1 cellular context compared by ENCODE assay signal in the genomic region with DNA sequence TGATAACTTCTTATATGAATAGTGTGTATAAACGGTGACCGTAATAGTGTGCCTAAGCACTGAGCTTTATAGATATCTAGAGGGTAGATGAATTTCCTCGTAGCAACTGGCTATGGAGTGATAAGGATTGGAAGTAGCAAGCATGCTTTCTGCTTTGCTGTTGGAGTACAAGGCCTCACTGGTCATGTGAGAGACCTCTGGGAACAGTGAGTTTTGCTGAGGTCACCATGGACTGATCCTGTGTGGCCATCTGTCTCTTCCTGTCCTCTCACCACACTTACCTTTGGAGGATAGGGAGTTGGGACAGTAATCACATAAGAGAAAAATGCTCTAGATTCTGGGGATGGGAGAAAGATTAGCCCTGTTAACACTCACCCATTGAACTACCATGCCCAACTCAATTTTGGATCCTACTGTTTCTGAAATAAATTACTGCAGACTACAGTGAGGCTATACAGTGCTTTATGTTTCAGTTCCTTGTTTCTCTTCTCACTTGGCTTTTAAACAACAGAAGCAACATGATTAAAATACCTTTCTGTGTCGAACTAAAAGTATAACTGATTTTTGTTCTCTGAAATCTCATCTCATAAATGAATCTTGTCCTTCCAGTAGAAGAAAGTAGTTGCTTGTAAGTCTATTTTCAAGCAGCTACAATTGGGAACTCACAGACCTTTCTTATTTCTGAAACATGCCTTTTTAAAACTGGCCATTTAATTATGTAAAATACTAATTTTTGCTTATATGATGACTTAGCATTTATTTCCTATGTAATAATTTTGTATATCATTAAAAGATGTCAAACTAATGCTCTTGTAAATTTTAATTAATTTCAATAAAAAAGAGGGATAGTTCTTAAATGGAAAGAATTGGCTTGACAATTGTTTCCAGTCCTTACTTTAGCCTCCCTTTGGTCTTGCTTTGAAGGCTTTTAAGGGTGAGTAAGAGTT.
TF ChIP-seq lines count a peak whose summit lies in the region.

No MANE protein-coding gene starts in this region.

TF ChIP-seq in WTC11, 78 proteins besides CTCF, POLR2A, EP300 and RAD21 (continued from another document):
- TF ChIP-seq, protein P1, sequence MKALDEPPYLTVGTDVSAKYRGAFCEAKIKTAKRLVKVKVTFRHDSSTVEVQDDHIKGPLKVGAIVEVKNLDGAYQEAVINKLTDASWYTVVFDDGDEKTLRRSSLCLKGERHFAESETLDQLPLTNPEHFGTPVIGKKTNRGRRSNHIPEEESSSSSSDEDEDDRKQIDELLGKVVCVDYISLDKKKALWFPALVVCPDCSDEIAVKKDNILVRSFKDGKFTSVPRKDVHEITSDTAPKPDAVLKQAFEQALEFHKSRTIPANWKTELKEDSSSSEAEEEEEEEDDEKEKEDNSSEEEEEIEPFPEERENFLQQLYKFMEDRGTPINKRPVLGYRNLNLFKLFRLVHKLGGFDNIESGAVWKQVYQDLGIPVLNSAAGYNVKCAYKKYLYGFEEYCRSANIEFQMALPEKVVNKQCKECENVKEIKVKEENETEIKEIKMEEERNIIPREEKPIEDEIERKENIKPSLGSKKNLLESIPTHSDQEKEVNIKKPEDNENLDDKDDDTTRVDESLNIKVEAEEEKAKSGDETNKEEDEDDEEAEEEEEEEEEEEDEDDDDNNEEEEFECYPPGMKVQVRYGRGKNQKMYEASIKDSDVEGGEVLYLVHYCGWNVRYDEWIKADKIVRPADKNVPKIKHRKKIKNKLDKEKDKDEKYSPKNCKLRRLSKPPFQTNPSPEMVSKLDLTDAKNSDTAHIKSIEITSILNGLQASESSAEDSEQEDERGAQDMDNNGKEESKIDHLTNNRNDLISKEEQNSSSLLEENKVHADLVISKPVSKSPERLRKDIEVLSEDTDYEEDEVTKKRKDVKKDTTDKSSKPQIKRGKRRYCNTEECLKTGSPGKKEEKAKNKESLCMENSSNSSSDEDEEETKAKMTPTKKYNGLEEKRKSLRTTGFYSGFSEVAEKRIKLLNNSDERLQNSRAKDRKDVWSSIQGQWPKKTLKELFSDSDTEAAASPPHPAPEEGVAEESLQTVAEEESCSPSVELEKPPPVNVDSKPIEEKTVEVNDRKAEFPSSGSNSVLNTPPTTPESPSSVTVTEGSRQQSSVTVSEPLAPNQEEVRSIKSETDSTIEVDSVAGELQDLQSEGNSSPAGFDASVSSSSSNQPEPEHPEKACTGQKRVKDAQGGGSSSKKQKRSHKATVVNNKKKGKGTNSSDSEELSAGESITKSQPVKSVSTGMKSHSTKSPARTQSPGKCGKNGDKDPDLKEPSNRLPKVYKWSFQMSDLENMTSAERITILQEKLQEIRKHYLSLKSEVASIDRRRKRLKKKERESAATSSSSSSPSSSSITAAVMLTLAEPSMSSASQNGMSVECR (CRISPR knock-in tag; IDR thresholded peaks at IDR 0.05; ENCODE audit: borderline replicate concordance): no peak
- TF ChIP-seq, protein P2, sequence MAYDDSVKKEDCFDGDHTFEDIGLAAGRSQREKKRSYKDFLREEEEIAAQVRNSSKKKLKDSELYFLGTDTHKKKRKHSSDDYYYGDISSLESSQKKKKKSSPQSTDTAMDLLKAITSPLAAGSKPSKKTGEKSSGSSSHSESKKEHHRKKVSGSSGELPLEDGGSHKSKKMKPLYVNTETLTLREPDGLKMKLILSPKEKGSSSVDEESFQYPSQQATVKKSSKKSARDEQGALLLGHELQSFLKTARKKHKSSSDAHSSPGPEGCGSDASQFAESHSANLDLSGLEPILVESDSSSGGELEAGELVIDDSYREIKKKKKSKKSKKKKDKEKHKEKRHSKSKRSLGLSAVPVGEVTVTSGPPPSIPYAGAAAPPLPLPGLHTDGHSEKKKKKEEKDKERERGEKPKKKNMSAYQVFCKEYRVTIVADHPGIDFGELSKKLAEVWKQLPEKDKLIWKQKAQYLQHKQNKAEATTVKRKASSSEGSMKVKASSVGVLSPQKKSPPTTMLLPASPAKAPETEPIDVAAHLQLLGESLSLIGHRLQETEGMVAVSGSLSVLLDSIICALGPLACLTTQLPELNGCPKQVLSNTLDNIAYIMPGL (CRISPR knock-in tag; IDR thresholded peaks at IDR 0.05): no peak
- TF ChIP-seq, protein P3, sequence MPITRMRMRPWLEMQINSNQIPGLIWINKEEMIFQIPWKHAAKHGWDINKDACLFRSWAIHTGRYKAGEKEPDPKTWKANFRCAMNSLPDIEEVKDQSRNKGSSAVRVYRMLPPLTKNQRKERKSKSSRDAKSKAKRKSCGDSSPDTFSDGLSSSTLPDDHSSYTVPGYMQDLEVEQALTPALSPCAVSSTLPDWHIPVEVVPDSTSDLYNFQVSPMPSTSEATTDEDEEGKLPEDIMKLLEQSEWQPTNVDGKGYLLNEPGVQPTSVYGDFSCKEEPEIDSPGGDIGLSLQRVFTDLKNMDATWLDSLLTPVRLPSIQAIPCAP (CRISPR knock-in tag; IDR thresholded peaks at IDR 0.05): no peak
- TF ChIP-seq, protein P4, sequence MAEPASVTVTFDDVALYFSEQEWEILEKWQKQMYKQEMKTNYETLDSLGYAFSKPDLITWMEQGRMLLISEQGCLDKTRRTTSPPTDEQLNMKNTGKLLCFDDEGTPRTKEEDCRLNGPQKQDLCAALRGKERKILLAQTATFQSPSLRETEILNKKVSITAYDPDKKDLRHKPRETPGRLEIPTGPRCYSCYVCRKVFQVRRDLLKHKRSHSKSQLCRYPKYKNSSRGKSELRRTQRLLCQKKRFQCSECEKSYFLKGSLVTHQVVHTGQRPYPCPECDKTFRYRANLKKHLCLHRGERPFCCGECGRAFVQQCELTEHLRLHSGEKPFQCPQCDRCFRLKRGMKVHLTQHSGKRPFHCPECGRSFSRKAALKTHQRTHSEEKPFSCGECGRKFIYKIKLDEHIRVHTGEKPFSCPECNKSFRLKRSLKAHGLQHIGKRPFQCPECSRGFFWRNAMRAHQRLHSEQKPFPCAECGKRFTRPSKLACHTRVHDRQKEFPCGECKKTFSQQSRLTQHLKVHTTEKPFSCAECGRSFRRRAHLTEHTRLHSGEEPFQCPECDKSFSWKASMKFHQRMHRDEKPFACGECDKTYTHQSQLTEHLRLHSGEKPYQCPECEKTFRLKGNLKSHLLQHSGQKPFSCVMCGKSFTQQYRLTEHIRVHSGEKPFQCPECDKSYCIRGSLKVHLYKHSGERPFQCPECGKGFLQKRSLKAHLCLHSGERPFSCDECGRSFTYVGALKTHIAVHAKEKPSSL (CRISPR knock-in tag; conservative IDR thresholded peaks at IDR 0.05): no peak
- TF ChIP-seq, protein P5, sequence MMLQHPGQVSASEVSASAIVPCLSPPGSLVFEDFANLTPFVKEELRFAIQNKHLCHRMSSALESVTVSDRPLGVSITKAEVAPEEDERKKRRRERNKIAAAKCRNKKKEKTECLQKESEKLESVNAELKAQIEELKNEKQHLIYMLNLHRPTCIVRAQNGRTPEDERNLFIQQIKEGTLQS (CRISPR knock-in tag; conservative IDR thresholded peaks at IDR 0.05): no peak
- no peak for TF ChIP-seq ETV6 (CRISPR knock-in tag; IDR thresholded peaks at IDR 0.05)
- TF ChIP-seq, protein P6, sequence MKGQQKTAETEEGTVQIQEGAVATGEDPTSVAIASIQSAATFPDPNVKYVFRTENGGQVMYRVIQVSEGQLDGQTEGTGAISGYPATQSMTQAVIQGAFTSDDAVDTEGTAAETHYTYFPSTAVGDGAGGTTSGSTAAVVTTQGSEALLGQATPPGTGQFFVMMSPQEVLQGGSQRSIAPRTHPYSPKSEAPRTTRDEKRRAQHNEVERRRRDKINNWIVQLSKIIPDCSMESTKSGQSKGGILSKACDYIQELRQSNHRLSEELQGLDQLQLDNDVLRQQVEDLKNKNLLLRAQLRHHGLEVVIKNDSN (CRISPR knock-in tag; IDR thresholded peaks at IDR 0.05): no peak
TF ChIP-seq in WTC11: peak in this region for 0.
